In the genomic region with DNA sequence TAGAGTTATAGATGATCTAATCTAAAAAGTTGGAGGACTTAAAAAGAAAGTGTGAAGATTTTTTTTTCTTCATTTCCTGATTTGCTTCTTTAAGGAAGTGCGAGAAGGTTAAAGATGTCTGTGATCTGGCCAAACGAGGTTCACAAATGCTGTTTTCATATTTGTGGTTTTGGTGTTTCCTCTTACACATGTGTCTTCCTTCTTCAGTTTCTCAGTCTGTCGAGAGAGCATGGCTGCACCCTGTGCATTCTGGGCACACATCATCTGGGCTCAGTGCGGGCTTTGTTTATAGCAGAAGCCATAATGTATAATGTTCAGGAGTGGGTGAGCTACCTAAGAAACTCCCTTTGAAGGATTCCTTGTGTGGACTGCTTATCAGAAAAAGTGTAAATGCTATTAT, we compare ENCODE assay signal across 8 cellular contexts.
DNase-seq lines count a peak whose midpoint lies in the region; ATAC-seq and TF ChIP-seq lines count a peak whose summit lies in the region.

No MANE protein-coding gene starts in this region.

- peaks cover 10 to 16% of the 10 kb centered on the region in 2 donors for H3K4me1 ChIP-seq in thyroid gland

- no peaks in the 10 kb centered on the region for H3K9me3 Mint-ChIP-seq in type B pancreatic cell

- no peak overlapping the region for H3K4me3 Mint-ChIP-seq in type B pancreatic cell

- no peak overlapping the region for H3K4me3 ChIP-seq in GM12865 (ENCODE audit: low read depth, low read length)
- no peak overlapping the region for H3K4me3 ChIP-seq in thyroid gland (replicated peaks in 1 of 3)

- H3K27me3 Mint-ChIP-seq in type B pancreatic cell: peaks cover 6% of the 10 kb centered on the region

- H3K27ac ChIP-seq in thyroid gland: no peak overlapping the region

- TF ChIP-seq POLR2A in thyroid gland (IDR thresholded peaks at IDR 0.05): no peak

- no peaks in the 10 kb centered on the region for H3K9me3 ChIP-seq in thyroid gland

- H3K36me3 ChIP-seq in thyroid gland: no peaks in the 10 kb centered on the region

- peak; percentile 96 for ATAC-seq in HG02623 (IDR thresholded peaks at IDR 0.05; ENCODE audit: unreplicated experiment)
- no peak for ATAC-seq in HG02870 (IDR thresholded peaks at IDR 0.05; ENCODE audit: unreplicated experiment)

- 72 to 77% methylated on average over 4 of the region's 4 CpGs for WGBS in thyroid gland, 2 donors

- TF ChIP-seq CTCF in GM12865 (IDR thresholded peaks at IDR 0.05; ENCODE audit: insufficient read depth, low read depth, low read length, missing control alignments) (no peak), type B pancreatic cell (conservative IDR thresholded peaks at IDR 0.05) (no peak), thyroid gland (IDR thresholded peaks at IDR 0.05) (no peak)

- intact Hi-C loops in thyroid gland (cut with DNase I): no loop called here

- H3K27me3 ChIP-seq in thyroid gland: no peaks in the 10 kb centered on the region

- DNase-seq in GM12865 (ENCODE audit: low read depth) (peak; percentile 80), NOMO-1 (lab: John Stamatoyannopoulos, UW; ENCODE audit: unreplicated experiment in 2 of 2) (peak; percentile 83 to 96), kidney tubule cell (ENCODE audit: low spot score) (peak; percentile 70), type B pancreatic cell (ENCODE audit: extremely low spot score, unreplicated experiment) (no peak), thyroid gland (no peak)
- peak; percentile 49 for DNase-seq in activated T-cell treated with anti-CD3 and anti-CD28 coated beads, Interleukin-2, amount 50 U/mL, for 1 hour

- H3K4me1 Mint-ChIP-seq in type B pancreatic cell (ENCODE audit: unreplicated experiment): peaks cover 27% of the 10 kb centered on the region

- peak overlapping the region; percentile 7 for H3K27ac Mint-ChIP-seq in type B pancreatic cell

- H3K36me3 Mint-ChIP-seq in type B pancreatic cell: peaks cover 4% of the 10 kb centered on the region

Comparison
In these comparisons a context has a peak if more than half of its experiments do, and no peak if none do; other contexts are left out.
1. DNase-seq: peak in GM12865 (single experiment), NOMO-1 (2 of 2), activated T-cell treated with anti-CD3 and anti-CD28 coated beads, Interleukin-2, amount 50 U/mL, for 1 hour (single experiment) and kidney tubule cell (single experiment); none in type B pancreatic cell (single experiment) and thyroid gland (0 of 2).